Comparison of ENCODE assay signal across 8 cellular contexts in the genomic region with DNA sequence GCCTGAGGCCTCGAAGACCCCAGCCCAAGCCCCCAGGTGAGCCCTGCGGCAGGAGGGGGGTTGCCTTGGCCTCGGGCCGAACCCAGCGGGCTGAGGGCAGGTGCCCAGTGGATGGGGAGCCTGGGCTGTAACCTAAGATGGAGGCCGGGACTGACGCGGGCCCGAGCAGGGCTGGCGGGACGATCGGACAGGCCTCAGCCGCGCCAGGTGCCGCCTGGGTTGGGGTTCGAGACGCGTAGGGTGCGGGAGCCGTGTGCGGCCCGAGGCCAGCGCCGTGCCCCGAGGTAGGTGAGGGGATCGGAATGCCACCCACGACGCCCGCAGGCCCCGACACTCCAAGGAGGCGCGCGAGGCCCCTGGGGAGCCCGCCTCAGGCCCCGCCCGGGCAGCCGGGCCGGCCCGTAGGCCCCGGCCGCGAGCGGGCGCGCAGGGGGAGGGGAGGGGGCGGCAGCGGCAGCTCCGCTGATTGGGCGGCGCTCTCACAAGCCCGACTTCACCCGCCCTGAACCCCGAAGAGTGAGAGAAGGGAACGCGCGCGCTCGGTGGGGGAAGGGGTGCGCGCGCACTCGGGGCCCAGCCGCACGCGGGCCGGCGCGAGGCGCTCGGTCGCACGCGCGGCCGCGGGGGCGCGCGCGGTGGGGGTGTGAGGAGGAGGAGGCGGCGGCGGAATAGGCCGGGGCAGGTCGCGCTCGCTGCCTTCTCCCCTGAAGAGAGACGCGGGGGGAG. TPM values are rescaled to one million over a fixed set of nuclear protein-coding genes. Genes with fewer than 3 reads are reported as not detected.
A peak's percentile ranks its signal among the peaks of the same experiment; 100 is the strongest.
DNase-seq lines count a peak whose midpoint lies in the region; ATAC-seq and TF ChIP-seq lines count a peak whose summit lies in the region.

A gene with protein sequence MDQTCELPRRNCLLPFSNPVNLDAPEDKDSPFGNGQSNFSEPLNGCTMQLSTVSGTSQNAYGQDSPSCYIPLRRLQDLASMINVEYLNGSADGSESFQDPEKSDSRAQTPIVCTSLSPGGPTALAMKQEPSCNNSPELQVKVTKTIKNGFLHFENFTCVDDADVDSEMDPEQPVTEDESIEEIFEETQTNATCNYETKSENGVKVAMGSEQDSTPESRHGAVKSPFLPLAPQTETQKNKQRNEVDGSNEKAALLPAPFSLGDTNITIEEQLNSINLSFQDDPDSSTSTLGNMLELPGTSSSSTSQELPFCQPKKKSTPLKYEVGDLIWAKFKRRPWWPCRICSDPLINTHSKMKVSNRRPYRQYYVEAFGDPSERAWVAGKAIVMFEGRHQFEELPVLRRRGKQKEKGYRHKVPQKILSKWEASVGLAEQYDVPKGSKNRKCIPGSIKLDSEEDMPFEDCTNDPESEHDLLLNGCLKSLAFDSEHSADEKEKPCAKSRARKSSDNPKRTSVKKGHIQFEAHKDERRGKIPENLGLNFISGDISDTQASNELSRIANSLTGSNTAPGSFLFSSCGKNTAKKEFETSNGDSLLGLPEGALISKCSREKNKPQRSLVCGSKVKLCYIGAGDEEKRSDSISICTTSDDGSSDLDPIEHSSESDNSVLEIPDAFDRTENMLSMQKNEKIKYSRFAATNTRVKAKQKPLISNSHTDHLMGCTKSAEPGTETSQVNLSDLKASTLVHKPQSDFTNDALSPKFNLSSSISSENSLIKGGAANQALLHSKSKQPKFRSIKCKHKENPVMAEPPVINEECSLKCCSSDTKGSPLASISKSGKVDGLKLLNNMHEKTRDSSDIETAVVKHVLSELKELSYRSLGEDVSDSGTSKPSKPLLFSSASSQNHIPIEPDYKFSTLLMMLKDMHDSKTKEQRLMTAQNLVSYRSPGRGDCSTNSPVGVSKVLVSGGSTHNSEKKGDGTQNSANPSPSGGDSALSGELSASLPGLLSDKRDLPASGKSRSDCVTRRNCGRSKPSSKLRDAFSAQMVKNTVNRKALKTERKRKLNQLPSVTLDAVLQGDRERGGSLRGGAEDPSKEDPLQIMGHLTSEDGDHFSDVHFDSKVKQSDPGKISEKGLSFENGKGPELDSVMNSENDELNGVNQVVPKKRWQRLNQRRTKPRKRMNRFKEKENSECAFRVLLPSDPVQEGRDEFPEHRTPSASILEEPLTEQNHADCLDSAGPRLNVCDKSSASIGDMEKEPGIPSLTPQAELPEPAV (N-terminal part only) (plus strand): TSS at position 655 of the 726 bp plus-strand sequence. CDS start 1,331 bp downstream, outside the sequence.

- peaks cover 30% of the 10 kb centered on the region for H3K4me1 ChIP-seq in cardiac muscle cell (ENCODE audit: low read depth)
- peaks cover 8 to 54% (median 40%) of the 10 kb centered on the region in 4 donors for H3K4me1 ChIP-seq in tibial nerve

- H3K4me2 ChIP-seq in SU-DHL-6 (ENCODE audit: low read depth, low read length, poor library complexity, severe bottlenecking), result peak within 1 kb of the TSS; percentile 89

- TF ChIP-seq CTCF in SU-DHL-6 (IDR thresholded peaks at IDR 0.05; ENCODE audit: insufficient read depth, low read length, poor library complexity, severe bottlenecking), result no peak
- no peak for TF ChIP-seq CTCF in cardiac muscle cell (IDR thresholded peaks at IDR 0.05; ENCODE audit: low read depth, low read length)
- TF ChIP-seq CTCF in tibial nerve (IDR thresholded peaks at IDR 0.05), result peak in 1 of 5 experiments; percentile 28

- H3K9ac ChIP-seq in SU-DHL-6 (ENCODE audit: low read length), result peak within 1 kb of the TSS; percentile 90

- H3K27me3 ChIP-seq in SU-DHL-6 (ENCODE audit: low read length), result no peaks in the 10 kb centered on the region
- H3K27me3 ChIP-seq in cardiac muscle cell, result no peaks in the 10 kb centered on the region
- H3K27me3 ChIP-seq in tibial nerve, result no peaks in the 10 kb centered on the region

- H3K79me2 ChIP-seq in SU-DHL-6 (ENCODE audit: insufficient read depth, low read length), result peaks cover 40% of the 10 kb centered on the region

- DNase-seq in DMS153 (lab: John Stamatoyannopoulos, UW) (peak; percentile 47), HuH-7 (ENCODE audit: low spot score) (peak; percentile 78), cardiac muscle cell (ENCODE audit: low read depth in 1 of 2, low spot score in 1 of 2) (peak; percentile 85 to 95), pons (ENCODE audit: low spot score) (peak; percentile 95), tibial nerve (ENCODE audit: low spot score in 2 of 2) (peak; percentile 83 to 86)
- DNase-seq in activated naive CD8-positive, alpha-beta T cell treated with anti-CD3 and anti-CD28 coated beads, Interleukin-2, amount 50 U/mL, for 16 hours (ENCODE audit: low read depth, low spot score), result peak; percentile 72

- peak; percentile 58 for ATAC-seq in GM21390 (IDR thresholded peaks at IDR 0.05; ENCODE audit: unreplicated experiment)

- peaks cover 23% of the 10 kb centered on the region for H3K36me3 ChIP-seq in SU-DHL-6 (ENCODE audit: low read length)
- peaks cover 20% of the 10 kb centered on the region for H3K36me3 ChIP-seq in cardiac muscle cell
- H3K36me3 ChIP-seq in tibial nerve, result peaks cover 0 to 22% (median 4%) of the 10 kb centered on the region in 3 donors

- no peaks in the 10 kb centered on the region for H3K9me2 ChIP-seq in SU-DHL-6 (replicated peaks; ENCODE audit: insufficient read depth, low read length)

- H4K20me1 ChIP-seq in SU-DHL-6 (ENCODE audit: low read depth, low read length), result no peaks in the 10 kb centered on the region

- H3K27ac ChIP-seq in SU-DHL-6 (ENCODE audit: low read depth, low read length) (peak within 1 kb of the TSS; percentile 86), cardiac muscle cell (peak within 1 kb of the TSS; percentile 22), tibial nerve (peak within 1 kb of the TSS; percentile 88 to 99 (median 94))

- H2AFZ ChIP-seq in SU-DHL-6 (ENCODE audit: low read depth, low read length, severe bottlenecking), result peak within 1 kb of the TSS; percentile 27

- peak; percentile 76 to 77 for TF ChIP-seq POLR2A in tibial nerve (IDR thresholded peaks at IDR 0.05)

- peak in 1 of 2 donors; percentile 72 for TF ChIP-seq EP300 in tibial nerve (IDR thresholded peaks at IDR 0.05)

- 0 to 1% methylated on average over 4 to 51 of the region's 89 CpGs for WGBS in tibial nerve, 2 donors

- H3K4me3 ChIP-seq in SU-DHL-6 (ENCODE audit: insufficient read depth, low read length, poor library complexity, severe bottlenecking) (peak within 1 kb of the TSS; percentile 73), cardiac muscle cell (peak within 1 kb of the TSS; percentile 37), tibial nerve (peak within 1 kb of the TSS; percentile 65 to 88 (median 69))

- peaks cover 60% of the 10 kb centered on the region for H3F3A ChIP-seq in SU-DHL-6 (ENCODE audit: insufficient read depth)

- H3K9me3 ChIP-seq in SU-DHL-6 (ENCODE audit: insufficient read depth, low read length) (no peaks in the 10 kb centered on the region), cardiac muscle cell (ENCODE audit: low read depth) (no peaks in the 10 kb centered on the region), tibial nerve (no peaks in the 10 kb centered on the region)

RNA-seq across cellular contexts. Expression of the gene that starts here (rescaled TPM):
- total RNA-seq in cardiac muscle cell (29.7 and 37.9 TPM in 2 replicates), tibial nerve (10 to 100 TPM; 36.6 to 51.3 (median 40.7) TPM)
- 37.8 and 44.0 TPM in 2 replicates for polyA plus RNA-seq in cardiac muscle cell

Comparison
In these comparisons a context has a peak if more than half of its experiments do, and no peak if none do; other contexts are left out.
1. Peak in every context shown above with its lines: DNase-seq, ATAC-seq, H3K4me3 ChIP-seq and H3K27ac ChIP-seq.
2. H3K27ac ChIP-seq: peak in every context shown above with its lines; median percentile 94 in tibial nerve; 86 in SU-DHL-6; 22 in cardiac muscle cell.